Comparison of ENCODE assay signal across 17 cellular contexts in the genomic region with DNA sequence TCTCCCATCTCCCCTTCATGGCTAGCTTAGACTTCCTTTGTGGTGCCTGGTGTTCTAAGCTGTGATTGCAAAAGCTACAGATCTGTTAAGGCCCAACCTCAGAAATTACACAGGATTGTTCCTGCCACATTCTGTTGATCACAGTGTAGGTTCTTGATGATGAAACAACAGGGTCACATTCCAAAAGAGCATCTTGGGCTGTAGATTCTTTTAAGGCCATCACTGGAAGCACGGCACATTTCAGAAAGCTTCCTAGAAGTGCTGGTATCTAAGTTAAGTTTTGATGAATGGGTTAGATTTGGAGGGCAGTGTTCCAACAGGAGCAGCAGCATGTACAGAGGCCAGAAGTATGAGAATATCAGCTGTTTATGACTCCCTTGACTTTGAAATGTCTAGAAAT.
A peak's percentile ranks its signal among the peaks of the same experiment; 100 is the strongest.
DNase-seq lines count a peak whose midpoint lies in the region; ATAC-seq, FAIRE-seq and TF ChIP-seq lines count a peak whose summit lies in the region.
"Had no signal": no experiment of that assay in that cellular context is flagged by ENCODE, and none has a peak within 500 bp of the region (broad histone marks: within the 10 kb centered on the region; RNA-seq: fewer than 3 reads in every experiment).

No MANE protein-coding gene starts in this region.

- H3K27ac ChIP-seq in A549 (no peak overlapping the region), neuronal stem cell (replicated peaks; ENCODE audit: low read length) (no peak overlapping the region)
- H3K27ac ChIP-seq: C4-2B had no signal

- no peaks in the 10 kb centered on the region for H3K9me3 Mint-ChIP-seq in activated T-helper 17 cell treated with anti-CD3 and anti-CD28 coated beads, Interleukin-2, amount 50 U/mL, for 72 hours
- H3K9me3 Mint-ChIP-seq in progenitor cell of endocrine pancreas (ENCODE audit: low read depth), result no peaks in the 10 kb centered on the region
- H3K9me3 Mint-ChIP-seq: CD4-positive, alpha-beta T cell had no signal

- H3K4me1 ChIP-seq in A549 (no peaks in the 10 kb centered on the region), neuronal stem cell (ENCODE audit: control insufficient read depth in 2 of 2, insufficient read depth in 1 of 2, low read depth in 1 of 2, low read length in 2 of 2) (peaks cover 4 to 20% of the 10 kb centered on the region in 2 donors)
- H3K4me1 ChIP-seq: Caco-2 had no signal

- H3K27ac Mint-ChIP-seq in activated T-helper 17 cell treated with anti-CD3 and anti-CD28 coated beads, Interleukin-2, amount 50 U/mL, for 72 hours, result peak overlapping the region; percentile 5
- H3K27ac Mint-ChIP-seq in progenitor cell of endocrine pancreas, result no peak overlapping the region
- H3K27ac Mint-ChIP-seq: CD4-positive, alpha-beta T cell had no signal

- H2AK5ac ChIP-seq in neuronal stem cell (ENCODE audit: low read depth, low read length), result no peak overlapping the region

- ATAC-seq in A549, result no peak
- ATAC-seq in activated T-helper 17 cell treated with anti-CD3 and anti-CD28 coated beads, Interleukin-2, amount 50 U/mL, for 72 hours (replicated peaks), result no peak
- no peak for ATAC-seq in HG02610 (IDR thresholded peaks at IDR 0.05; ENCODE audit: unreplicated experiment)

- DNase-seq in A549 (ENCODE audit: low read depth in 1 of 2, low spot score in 1 of 2), result no peak
- peak; percentile 7 for DNase-seq in iris pigment epithelial cell (ENCODE audit: low read depth)
- DNase-seq in neuronal stem cell (ENCODE audit: low spot score), result no peak
- DNase-seq in AG08395 (ENCODE audit: low spot score), result no peak
- no peak for DNase-seq in stimulated activated CD4-positive, alpha-beta T cell treated with anti-CD3 and anti-CD28 coated beads, Interleukin-2, amount 100 ng/mL, for 48 hours
- no peak for DNase-seq in progenitor cell of endocrine pancreas (ENCODE audit: low spot score, unreplicated experiment)
- DNase-seq: 8988T; AML-193; Caco-2; CD4-positive, alpha-beta T cell; DMS153; DMS79 treated with DMSO at 0.1 percent for 48 hours; GF-D8 had no signal

- H3K4me1 Mint-ChIP-seq in activated T-helper 17 cell treated with anti-CD3 and anti-CD28 coated beads, Interleukin-2, amount 50 U/mL, for 72 hours, result no peaks in the 10 kb centered on the region
- peaks cover 27% of the 10 kb centered on the region for H3K4me1 Mint-ChIP-seq in progenitor cell of endocrine pancreas (ENCODE audit: low read depth)

- TF ChIP-seq EP300 in A549 (IDR thresholded peaks at IDR 0.05), result no peak

- H4K91ac ChIP-seq in neuronal stem cell (ENCODE audit: low read depth, low read length, poor library complexity), result no peak overlapping the region

- H2BK5ac ChIP-seq in neuronal stem cell (ENCODE audit: low read length), result no peak overlapping the region

- TF ChIP-seq RAD21 in A549 (conservative IDR thresholded peaks at IDR 0.05 in 1 of 2, IDR thresholded peaks at IDR 0.05 in 1 of 2), result no peak

- peak; percentile 68 for FAIRE-seq in A549 (lab: Jason Lieb, UNC)

- H2AFZ ChIP-seq in neuronal stem cell (ENCODE audit: low read length), result no peak overlapping the region

- no peaks in the 10 kb centered on the region for H3K27me3 Mint-ChIP-seq in activated T-helper 17 cell treated with anti-CD3 and anti-CD28 coated beads, Interleukin-2, amount 50 U/mL, for 72 hours
- H3K27me3 Mint-ChIP-seq in progenitor cell of endocrine pancreas, result no peaks in the 10 kb centered on the region
- H3K27me3 Mint-ChIP-seq: CD4-positive, alpha-beta T cell had no signal

- H3K4me2 ChIP-seq in A549 (no peak overlapping the region), neuronal stem cell (ENCODE audit: insufficient read depth, low read length, poor library complexity, severe bottlenecking) (no peak overlapping the region)

- H3K4me3 ChIP-seq in A549 (no peak overlapping the region), neuronal stem cell (ENCODE audit: low read length in 2 of 2) (no peak overlapping the region)
- H3K4me3 ChIP-seq: HAP-1 had no signal

- no peak for TF ChIP-seq POLR2A in A549 (IDR thresholded peaks at IDR 0.05; ENCODE audit: low read length)

- CTCF ChIA-PET in A549 (lab: Yijun Ruan, JAX), result no interaction called here

- H4K8ac ChIP-seq in neuronal stem cell (ENCODE audit: low read depth, low read length), result no peak overlapping the region

- POLR2A ChIA-PET in A549 (lab: Yijun Ruan, JAX), result no interaction called here

- H2BK120ac ChIP-seq in neuronal stem cell (ENCODE audit: low read depth, low read length), result no peak overlapping the region

- peak overlapping the region; percentile 46 for H3K18ac ChIP-seq in neuronal stem cell (ENCODE audit: low read length)

- no peak overlapping the region for H3K14ac ChIP-seq in neuronal stem cell (ENCODE audit: low read length)

- no peak overlapping the region for H3K23ac ChIP-seq in neuronal stem cell (ENCODE audit: low read depth, low read length, poor library complexity)

- H3K9ac ChIP-seq in neuronal stem cell (ENCODE audit: low read depth, low read length, poor library complexity), result no peak overlapping the region

- no peaks in the 10 kb centered on the region for H3K79me1 ChIP-seq in neuronal stem cell (ENCODE audit: low read depth, low read length)

- H3K27me3 ChIP-seq in neuronal stem cell (ENCODE audit: control insufficient read depth in 3 of 3, insufficient read depth in 3 of 3, low read depth in 1 of 3, low read length in 3 of 3), result no peaks in the 10 kb centered on the region

- no peak overlapping the region for H2BK15ac ChIP-seq in neuronal stem cell (ENCODE audit: low read length)

- no peaks in the 10 kb centered on the region for H3K36me3 ChIP-seq in neuronal stem cell (replicated peaks in 1 of 2; ENCODE audit: control insufficient read depth in 2 of 2, insufficient read depth in 2 of 2, low read length in 2 of 2)
- H3K36me3 ChIP-seq: HAP-1 had no signal

- TF ChIP-seq CTCF in A549 (IDR thresholded peaks at IDR 0.05) (no peak), progenitor cell of endocrine pancreas (IDR thresholded peaks at IDR 0.05; ENCODE audit: unreplicated experiment) (no peak)

- 96% methylated on average over 1 of the region's 1 CpG for WGBS in A549 (ENCODE audit: missing lambda C conversion rate)
- no CpG with 5 or more reads among the region's 1 CpG for WGBS in neuronal stem cell (ENCODE audit: extremely low coverage in 2 of 2, insufficient read length in 2 of 2, insufficient replicate concordance in 1 of 2), 2 donors

- H2BK12ac ChIP-seq in neuronal stem cell (ENCODE audit: low read length), result no peak overlapping the region

- H3K4ac ChIP-seq in neuronal stem cell (ENCODE audit: low read length), result no peak overlapping the region

- H3K4me3 Mint-ChIP-seq in activated T-helper 17 cell treated with anti-CD3 and anti-CD28 coated beads, Interleukin-2, amount 50 U/mL, for 72 hours, result no peak overlapping the region
- H3K4me3 Mint-ChIP-seq in progenitor cell of endocrine pancreas (ENCODE audit: low read depth), result no peak overlapping the region
- H3K4me3 Mint-ChIP-seq: CD4-positive, alpha-beta T cell had no signal

- no peaks in the 10 kb centered on the region for H3K36me3 Mint-ChIP-seq in activated T-helper 17 cell treated with anti-CD3 and anti-CD28 coated beads, Interleukin-2, amount 50 U/mL, for 72 hours (ENCODE audit: low read depth)
- H3K36me3 Mint-ChIP-seq in progenitor cell of endocrine pancreas (ENCODE audit: insufficient read depth), result peaks cover 1% of the 10 kb centered on the region

- H3K9me3 ChIP-seq in A549 (no peaks in the 10 kb centered on the region), neuronal stem cell (replicated peaks in 1 of 2; ENCODE audit: control insufficient read depth in 2 of 2, insufficient read depth in 1 of 2, low read depth in 1 of 2, low read length in 2 of 2) (no peaks in the 10 kb centered on the region)
- H3K9me3 ChIP-seq: Caco-2, HAP-1 had no signal

TF ChIP-seq in A549, 52 proteins besides CTCF, POLR2A, EP300 and RAD21:
- TF ChIP-seq HEYL (CRISPR knock-in tag; IDR thresholded peaks at IDR 0.05) (no peak), CHD2 (IDR thresholded peaks at IDR 0.05; ENCODE audit: low read length, partially characterized antibody) (no peak), FOSL2 (IDR thresholded peaks at IDR 0.05) (no peak), FOSL2 (CRISPR knock-in tag; IDR thresholded peaks at IDR 0.05) (no peak), GATA3 (IDR thresholded peaks at IDR 0.05; ENCODE audit: borderline replicate concordance) (no peak), EHF (CRISPR knock-in tag; IDR thresholded peaks at IDR 0.05) (no peak), HOXB5 (CRISPR knock-in tag; IDR thresholded peaks at IDR 0.05) (no peak), NR3C1 (IDR thresholded peaks at IDR 0.05) (no peak), ZNF302 (CRISPR knock-in tag; IDR thresholded peaks at IDR 0.05) (no peak), ZSCAN20 (CRISPR knock-in tag; IDR thresholded peaks at IDR 0.05) (no peak), CHD4 (IDR thresholded peaks at IDR 0.05; ENCODE audit: borderline replicate concordance) (no peak), ELK1 (IDR thresholded peaks at IDR 0.05; ENCODE audit: low read depth, low read length) (no peak)
- TF ChIP-seq, protein P1, sequence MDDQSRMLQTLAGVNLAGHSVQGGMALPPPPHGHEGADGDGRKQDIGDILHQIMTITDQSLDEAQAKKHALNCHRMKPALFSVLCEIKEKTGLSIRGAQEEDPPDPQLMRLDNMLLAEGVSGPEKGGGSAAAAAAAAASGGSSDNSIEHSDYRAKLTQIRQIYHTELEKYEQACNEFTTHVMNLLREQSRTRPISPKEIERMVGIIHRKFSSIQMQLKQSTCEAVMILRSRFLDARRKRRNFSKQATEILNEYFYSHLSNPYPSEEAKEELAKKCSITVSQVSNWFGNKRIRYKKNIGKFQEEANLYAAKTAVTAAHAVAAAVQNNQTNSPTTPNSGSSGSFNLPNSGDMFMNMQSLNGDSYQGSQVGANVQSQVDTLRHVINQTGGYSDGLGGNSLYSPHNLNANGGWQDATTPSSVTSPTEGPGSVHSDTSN (IDR thresholded peaks at IDR 0.05), result no peak
